ENCODE assay signal across 20 cellular contexts in genomic region chr17:28819582-28819981, GRCh38.
"Had no signal": no experiment of that assay in that cellular context is flagged by ENCODE, and none has a peak within 500 bp of the region (broad histone marks: within the 10 kb centered on the region; RNA-seq: fewer than 3 reads in every experiment).

No MANE protein-coding gene starts in this region.

- H3K36me3 ChIP-seq: left lung, neutrophil, sigmoid colon, upper lobe of right lung had no signal

- H3K27me3 Mint-ChIP-seq: activated CD4-positive, alpha-beta T cell treated with anti-CD3 and anti-CD28 coated beads, Interleukin-2, amount 10 ng/mL, durations not matched to agents 7 days and 5 days; activated naive CD4-positive, alpha-beta T cell treated with anti-CD3 and anti-CD28 coated beads, Interleukin-2, amount 50 U/mL, for 24 hours; naive thymus-derived CD4-positive, alpha-beta T cell had no signal

- H3K9ac ChIP-seq: parathyroid adenoma had no signal

- H3K27ac Mint-ChIP-seq: activated CD4-positive, alpha-beta T cell treated with anti-CD3 and anti-CD28 coated beads, Interleukin-2, amount 10 ng/mL, durations not matched to agents 7 days and 5 days; activated CD8-positive, alpha-beta T cell treated with anti-CD3 and anti-CD28 coated beads, Interleukin-2, amount 10 ng/mL, durations not matched to agents 7 days and 5 days had no signal

- H3K9me3 Mint-ChIP-seq: activated CD4-positive, alpha-beta T cell treated with anti-CD3 and anti-CD28 coated beads, Interleukin-2, amount 10 ng/mL, durations not matched to agents 7 days and 5 days; activated naive CD4-positive, alpha-beta T cell treated with anti-CD3 and anti-CD28 coated beads, Interleukin-2, amount 50 U/mL, for 24 hours; activated T-cell treated with anti-CD3 and anti-CD28 coated beads, Interleukin-2, amount 50 U/mL, for 72 hours; naive thymus-derived CD4-positive, alpha-beta T cell had no signal

- H3K4me1 ChIP-seq: parathyroid adenoma, sigmoid colon, upper lobe of right lung had no signal

- H3K36me3 Mint-ChIP-seq: activated naive CD4-positive, alpha-beta T cell treated with anti-CD3 and anti-CD28 coated beads, Interleukin-2, amount 50 U/mL, for 24 hours had no signal

- FAIRE-seq: kidney had no signal

- ATAC-seq: activated CD8-positive, alpha-beta T cell treated with anti-CD3 and anti-CD28 coated beads, Interleukin-2, amount 10 ng/mL, durations not matched to agents 7 days and 5 days; activated T-cell treated with anti-CD3 and anti-CD28 coated beads, Interleukin-2, amount 50 U/mL, for 72 hours; left lung; naive thymus-derived CD4-positive, alpha-beta T cell; upper lobe of right lung had no signal

- H3K9me3 ChIP-seq: left lung, neutrophil, sigmoid colon, spleen, upper lobe of right lung had no signal

- H3K27ac ChIP-seq: epithelial cell of prostate, left lung, neutrophil, parathyroid adenoma, sigmoid colon, spleen, upper lobe of right lung had no signal

- H3K4me3 Mint-ChIP-seq: activated CD4-positive, alpha-beta T cell treated with anti-CD3 and anti-CD28 coated beads, Interleukin-2, amount 10 ng/mL, durations not matched to agents 7 days and 5 days; activated CD8-positive, alpha-beta T cell treated with anti-CD3 and anti-CD28 coated beads, Interleukin-2, amount 10 ng/mL, durations not matched to agents 7 days and 5 days; activated naive CD4-positive, alpha-beta T cell treated with anti-CD3 and anti-CD28 coated beads, Interleukin-2, amount 50 U/mL, for 24 hours; activated T-cell treated with anti-CD3 and anti-CD28 coated beads, Interleukin-2, amount 50 U/mL, for 72 hours; naive thymus-derived CD4-positive, alpha-beta T cell had no signal

- H3K4me3 ChIP-seq: left lung, sigmoid colon, spleen, upper lobe of right lung had no signal

- H3K27me3 ChIP-seq: left lung, neutrophil, sigmoid colon, spleen, upper lobe of right lung had no signal

- H2AFZ ChIP-seq: parathyroid adenoma had no signal

- DNase-seq: activated CD4-positive, alpha-beta T cell treated with anti-CD3 and anti-CD28 coated beads, Interleukin-2, amount 10 ng/mL, durations not matched to agents 7 days and 5 days; activated CD8-positive, alpha-beta T cell treated with anti-CD3 and anti-CD28 coated beads, Interleukin-2, amount 10 ng/mL, durations not matched to agents 7 days and 5 days; activated effector memory CD4-positive, alpha-beta T cell treated with anti-CD3 and anti-CD28 coated beads, Interleukin-2, amount 50 U/mL, for 16 hours; activated T-cell treated with anti-CD3 and anti-CD28 coated beads, Interleukin-2, amount 50 U/mL, for 72 hours; foreskin fibroblast; glutamatergic neuron; hippocampal formation; kidney; left lung; naive thymus-derived CD4-positive, alpha-beta T cell; sigmoid colon; spleen; stimulated activated naive CD4-positive, alpha-beta T cell; T-helper 1 cell; T-helper 9 cell; upper lobe of right lung had no signal
